Comparison of ENCODE assay signal across 1 cellular context in the genomic region with DNA sequence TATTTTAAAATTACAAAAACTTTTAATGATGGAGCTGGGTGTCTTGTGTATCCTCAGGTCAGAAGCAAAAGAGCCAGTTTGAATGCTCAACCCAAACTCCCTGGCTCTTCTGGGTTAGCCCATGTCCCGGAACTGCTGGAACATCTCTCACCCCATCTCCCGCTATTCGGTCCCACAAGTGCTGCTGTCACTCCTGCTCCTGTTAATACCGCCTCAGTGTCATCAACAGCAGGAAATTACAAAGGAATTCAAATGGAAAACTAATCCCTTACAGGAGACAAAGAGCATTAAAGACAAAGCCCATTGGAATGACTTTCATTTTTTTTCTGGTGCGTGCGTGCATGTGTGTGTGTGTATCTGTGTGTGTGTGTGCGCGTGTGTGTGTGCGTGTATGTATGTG.
TF ChIP-seq lines count a peak whose summit lies in the region.

No MANE protein-coding gene starts in this region.

TF ChIP-seq in H1, 55 proteins besides CTCF, POLR2A, EP300 and RAD21 (continued from another document):
- TF ChIP-seq RNF2 (IDR thresholded peaks at IDR 0.05; ENCODE audit: borderline replicate concordance, low read depth, low read length, missing control alignments, poor library complexity, severe bottlenecking) (no peak), EZH2 (IDR thresholded peaks at IDR 0.05; ENCODE audit: low read depth, low read length, severe bottlenecking) (no peak), JUND (IDR thresholded peaks at IDR 0.05; ENCODE audit: low read length) (no peak), BRCA1 (IDR thresholded peaks at IDR 0.05; ENCODE audit: low read depth, low read length) (no peak), ASH2L (IDR thresholded peaks at IDR 0.05; ENCODE audit: low read length) (no peak), EGR1 (IDR thresholded peaks at IDR 0.05; ENCODE audit: borderline replicate concordance, low read depth, low read length) (no peak)
- TF ChIP-seq, protein P1, sequence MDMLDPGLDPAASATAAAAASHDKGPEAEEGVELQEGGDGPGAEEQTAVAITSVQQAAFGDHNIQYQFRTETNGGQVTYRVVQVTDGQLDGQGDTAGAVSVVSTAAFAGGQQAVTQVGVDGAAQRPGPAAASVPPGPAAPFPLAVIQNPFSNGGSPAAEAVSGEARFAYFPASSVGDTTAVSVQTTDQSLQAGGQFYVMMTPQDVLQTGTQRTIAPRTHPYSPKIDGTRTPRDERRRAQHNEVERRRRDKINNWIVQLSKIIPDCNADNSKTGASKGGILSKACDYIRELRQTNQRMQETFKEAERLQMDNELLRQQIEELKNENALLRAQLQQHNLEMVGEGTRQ (IDR thresholded peaks at IDR 0.05; ENCODE audit: low read length), result no peak
